Comparison of ENCODE assay signal across 1 cellular context in the genomic region with DNA sequence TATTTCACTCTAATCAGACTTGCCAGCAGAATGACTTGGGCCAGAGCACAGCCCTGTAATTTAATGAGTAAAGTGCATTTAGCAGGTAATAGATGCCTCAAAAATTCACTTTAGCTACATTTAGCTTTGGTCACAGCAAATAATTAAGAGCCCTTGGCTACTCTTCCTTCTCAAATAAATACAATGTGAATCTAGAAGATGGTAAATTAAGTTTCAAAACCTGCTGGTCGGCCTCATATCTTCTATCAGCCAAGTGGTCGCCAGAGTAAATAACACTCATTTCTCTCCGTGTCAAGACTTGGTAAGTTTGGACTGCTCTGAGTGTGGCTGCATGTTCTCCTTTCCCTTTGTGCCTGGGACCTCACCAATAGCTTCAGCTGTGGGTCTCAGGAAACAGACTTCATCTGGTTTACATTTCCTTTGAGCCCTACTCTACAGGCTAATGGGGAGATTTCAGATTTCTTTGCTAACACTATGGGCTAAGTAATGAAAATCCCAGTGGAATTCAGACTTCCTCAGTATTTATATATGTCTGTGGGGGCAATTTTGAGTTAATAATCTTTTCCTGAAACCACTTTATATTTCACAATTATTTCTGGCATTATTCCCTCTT.
TF ChIP-seq lines count a peak whose summit lies in the region.

No MANE protein-coding gene starts in this region.

TF ChIP-seq in SK-N-SH, 30 proteins besides CTCF, POLR2A, EP300 and RAD21:
- TF ChIP-seq CHD2 (IDR thresholded peaks at IDR 0.05; ENCODE audit: low read length, partially characterized antibody) (no peak), GATA2 (CRISPR knock-in tag; IDR thresholded peaks at IDR 0.05) (0 out of 2 replicates have a peak, but pooled peaks have one; percentile 29)
TF ChIP-seq in SK-N-SH: peak in this region for 1.
